Comparison of ENCODE assay signal across 13 cellular contexts in the genomic region with DNA sequence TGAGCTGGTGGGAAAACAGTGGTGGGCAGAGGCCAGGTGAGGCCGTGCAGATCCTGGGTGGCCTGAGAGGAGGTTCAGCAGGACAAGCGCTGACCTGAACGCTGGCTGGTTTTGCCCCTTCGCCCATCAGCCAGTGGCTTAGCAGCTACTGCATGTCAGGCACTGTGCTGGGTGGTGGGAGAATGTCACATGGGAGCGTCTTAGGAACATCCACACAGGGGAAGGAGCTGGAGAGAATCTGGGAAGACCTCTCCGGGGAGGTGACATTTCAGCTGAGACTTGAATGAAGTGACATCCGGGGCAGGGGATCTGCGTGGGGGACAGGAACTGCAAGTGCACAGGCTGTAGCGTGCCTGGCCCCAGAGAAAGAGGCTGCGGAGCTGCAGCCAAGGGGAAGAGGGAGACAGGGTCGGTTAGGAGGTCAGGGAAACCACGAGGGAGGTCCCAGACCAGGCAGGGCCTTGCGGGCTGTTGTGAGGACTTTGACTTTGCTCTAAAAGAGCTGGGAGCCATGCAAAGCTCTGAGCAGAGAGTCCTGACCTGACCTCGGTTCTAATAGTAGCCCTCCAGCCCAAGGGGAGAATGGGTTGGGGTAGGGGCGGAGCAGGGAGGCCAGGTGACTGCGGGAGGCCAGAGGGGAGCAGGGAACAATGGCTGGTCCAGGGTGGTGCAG.
DNase-seq lines count a peak whose midpoint lies in the region; ATAC-seq and TF ChIP-seq lines count a peak whose summit lies in the region.
"Had no signal": no experiment of that assay in that cellular context is flagged by ENCODE, and none has a peak within 500 bp of the region (broad histone marks: within the 10 kb centered on the region; RNA-seq: fewer than 3 reads in every experiment).

No MANE protein-coding gene starts in this region.

- peaks cover 6% of the 10 kb centered on the region for H3K27me3 Mint-ChIP-seq in stimulated activated naive CD8-positive, alpha-beta T cell treated with anti-CD3 and anti-CD28 coated beads, Interleukin-15, Interleukin-2, amounts not matched to agents 100 ng/mL and 50 ng/mL, for 24 hours
- peaks cover 2% of the 10 kb centered on the region for H3K27me3 Mint-ChIP-seq in glutamatergic neuron (ENCODE audit: unreplicated experiment)

- H3K9me3 Mint-ChIP-seq in stimulated activated naive CD8-positive, alpha-beta T cell treated with anti-CD3 and anti-CD28 coated beads, Interleukin-15, Interleukin-2, amounts not matched to agents 100 ng/mL and 50 ng/mL, for 24 hours, result no peaks in the 10 kb centered on the region
- H3K9me3 Mint-ChIP-seq in glutamatergic neuron (ENCODE audit: unreplicated experiment), result peaks cover 6% of the 10 kb centered on the region
- H3K9me3 Mint-ChIP-seq: IgD-negative memory B cell had no signal

- H3K36me3 Mint-ChIP-seq in stimulated activated naive CD8-positive, alpha-beta T cell treated with anti-CD3 and anti-CD28 coated beads, Interleukin-15, Interleukin-2, amounts not matched to agents 100 ng/mL and 50 ng/mL, for 24 hours (ENCODE audit: low read depth), result peaks cover 3% of the 10 kb centered on the region
- no peaks in the 10 kb centered on the region for H3K36me3 Mint-ChIP-seq in glutamatergic neuron (ENCODE audit: unreplicated experiment)
- H3K36me3 Mint-ChIP-seq: IgD-negative memory B cell had no signal

- DNase-seq in stimulated activated naive CD8-positive, alpha-beta T cell treated with anti-CD3 and anti-CD28 coated beads, Interleukin-15, Interleukin-2, amounts not matched to agents 100 U/mL and 50 U/mL, for 24 hours, result no peak
- DNase-seq in NOMO-1 (lab: John Stamatoyannopoulos, UW; ENCODE audit: unreplicated experiment in 2 of 2) (peak; percentile 49 to 52), glutamatergic neuron (no peak), NCI-H1105 treated with DMSO at 0.1 percent for 48 hours (lab: John Stamatoyannopoulos, UW) (no peak), GM03348 (ENCODE audit: low spot score) (no peak)
- DNase-seq: activated gamma-delta T cell; hypothalamus; NCI-H1417 treated with DMSO at 0.1 percent for 48 hours; NCI-H774; stimulated activated CD4-positive, alpha-beta T cell treated with anti-CD3 and anti-CD28 coated beads, Interleukin-4, amount 100 ng/mL, for 1 hour had no signal

- H3K4me3 Mint-ChIP-seq in stimulated activated naive CD8-positive, alpha-beta T cell treated with anti-CD3 and anti-CD28 coated beads, Interleukin-15, Interleukin-2, amounts not matched to agents 100 ng/mL and 50 ng/mL, for 24 hours, result no peak overlapping the region
- H3K4me3 Mint-ChIP-seq in glutamatergic neuron (ENCODE audit: unreplicated experiment), result peak overlapping the region; percentile 1
- H3K4me3 Mint-ChIP-seq: IgD-negative memory B cell had no signal

- H3K4me1 Mint-ChIP-seq in stimulated activated naive CD8-positive, alpha-beta T cell treated with anti-CD3 and anti-CD28 coated beads, Interleukin-15, Interleukin-2, amounts not matched to agents 100 ng/mL and 50 ng/mL, for 24 hours (ENCODE audit: low read depth), result peaks cover 39% of the 10 kb centered on the region
- peaks cover 6% of the 10 kb centered on the region for H3K4me1 Mint-ChIP-seq in glutamatergic neuron (ENCODE audit: low read depth, unreplicated experiment)

- no peak for TF ChIP-seq CTCF in glutamatergic neuron (IDR thresholded peaks at IDR 0.05; ENCODE audit: partially characterized antibody, unreplicated experiment)

- ATAC-seq in stimulated activated naive CD8-positive, alpha-beta T cell treated with anti-CD3 and anti-CD28 coated beads, Interleukin-15, Interleukin-2, amounts not matched to agents 100 U/mL and 50 U/mL, for 24 hours, result no peak
- no peak for ATAC-seq in HG03159 (IDR thresholded peaks at IDR 0.05; ENCODE audit: unreplicated experiment)

- peak overlapping the region; percentile 37 for H3K27ac Mint-ChIP-seq in stimulated activated naive CD8-positive, alpha-beta T cell treated with anti-CD3 and anti-CD28 coated beads, Interleukin-15, Interleukin-2, amounts not matched to agents 100 ng/mL and 50 ng/mL, for 24 hours
- H3K27ac Mint-ChIP-seq in glutamatergic neuron (ENCODE audit: unreplicated experiment), result no peak overlapping the region

Comparison
In these comparisons a context has a peak if more than half of its experiments do, and no peak if none do; other contexts are left out.
1. DNase-seq: peak in NOMO-1 (2 of 2); none in stimulated activated naive CD8-positive, alpha-beta T cell treated with anti-CD3 and anti-CD28 coated beads, Interleukin-15, Interleukin-2, amounts not matched to agents 100 U/mL and 50 U/mL, for 24 hours (single experiment), glutamatergic neuron (single experiment), NCI-H1105 treated with DMSO at 0.1 percent for 48 hours (single experiment) and GM03348 (single experiment).